In genomic region chr6:13613029-13613594, GRCh38 we compare ENCODE assay signal across 19 cellular contexts. TPM values are rescaled to one million over a fixed set of nuclear protein-coding genes. Genes with fewer than 3 reads are reported as not detected.
DNase-seq lines count a peak whose midpoint lies in the region; ATAC-seq and TF ChIP-seq lines count a peak whose summit lies in the region.
"Had no signal": no experiment of that assay in that cellular context is flagged by ENCODE, and none has a peak within 500 bp of the region (broad histone marks: within the 10 kb centered on the region; RNA-seq: fewer than 3 reads in every experiment).

No MANE protein-coding gene starts in this region.

- H3K27me3 ChIP-seq in CD4-positive, CD25-positive, alpha-beta regulatory T cell (ENCODE audit: control insufficient read depth, insufficient read depth, low read length), result no peaks in the 10 kb centered on the region
- no peaks in the 10 kb centered on the region for H3K27me3 ChIP-seq in DOHH2 (ENCODE audit: control insufficient read depth, low read length)
- H3K27me3 ChIP-seq: heart right ventricle, MG63, vagina had no signal

- H3K4me3 Mint-ChIP-seq in CD4-positive, CD25-positive, alpha-beta regulatory T cell, result peak overlapping the region; percentile 43 to 99 (median 95)
- H3K4me3 Mint-ChIP-seq in immature natural killer cell, result peak overlapping the region in 3 of 5 donors; percentile 10 to 96 (median 67)

- H3K9me3 ChIP-seq in CD4-positive, CD25-positive, alpha-beta regulatory T cell (ENCODE audit: control insufficient read depth in 2 of 2, low read length in 2 of 2), result no peaks in the 10 kb centered on the region
- H3K9me3 ChIP-seq in DOHH2 (ENCODE audit: control insufficient read depth, insufficient read depth, low read length), result no peaks in the 10 kb centered on the region
- H3K9me3 ChIP-seq: heart right ventricle, MG63, vagina had no signal

- H3K4me3 ChIP-seq in CD4-positive, CD25-positive, alpha-beta regulatory T cell (ENCODE audit: low read depth, low read length), result no peak overlapping the region
- peak overlapping the region; percentile 99 for H3K4me3 ChIP-seq in DOHH2 (ENCODE audit: low read length)
- H3K4me3 ChIP-seq: coronary artery, heart right ventricle, vagina had no signal

- no peaks in the 10 kb centered on the region for H3K9me2 ChIP-seq in DOHH2 (replicated peaks; ENCODE audit: control insufficient read depth, low read length)

- H3K4me2 ChIP-seq in DOHH2 (ENCODE audit: low read length), result peak overlapping the region; percentile 83

- TF ChIP-seq CTCF in DOHH2 (IDR thresholded peaks at IDR 0.05; ENCODE audit: low read depth, low read length, poor library complexity, severe bottlenecking), result peak; percentile 7

- peaks cover 8% of the 10 kb centered on the region for H3K36me3 ChIP-seq in CD4-positive, CD25-positive, alpha-beta regulatory T cell (ENCODE audit: control insufficient read depth, insufficient read depth, low read length)
- peaks cover 33% of the 10 kb centered on the region for H3K36me3 ChIP-seq in DOHH2 (ENCODE audit: control insufficient read depth, low read length)
- H3K36me3 ChIP-seq: vagina had no signal

- no peaks in the 10 kb centered on the region for H3K9me3 Mint-ChIP-seq in CD4-positive, CD25-positive, alpha-beta regulatory T cell
- H3K9me3 Mint-ChIP-seq in immature natural killer cell, result no peaks in the 10 kb centered on the region
- H3K9me3 Mint-ChIP-seq: CD8-positive, alpha-beta T cell had no signal

- in situ Hi-C loops in G401 (cut with HindIII; ENCODE audit: low sequenced_read_pairs), result no loop called here

- no peak overlapping the region for H3K27ac ChIP-seq in CD4-positive, CD25-positive, alpha-beta regulatory T cell (ENCODE audit: insufficient read depth, low read length, poor library complexity, severe bottlenecking)
- H3K27ac ChIP-seq in DOHH2 (ENCODE audit: low read depth, low read length), result peak overlapping the region; percentile 71
- H3K27ac ChIP-seq: coronary artery, vagina, VCaP had no signal

- peaks cover 10% of the 10 kb centered on the region; the same call in 1 of the 2 replicates for H4K20me1 ChIP-seq in DOHH2 (ENCODE audit: control insufficient read depth, insufficient read depth, low read depth, low read length)

- no peak for DNase-seq in CD4-positive, CD25-positive, alpha-beta regulatory T cell
- DNase-seq in RPMI8226 (peak; percentile 69), immature natural killer cell (no peak), G401 (ENCODE audit: low spot score) (no peak)
- DNase-seq: activated CD8-positive, alpha-beta memory T cell treated with anti-CD3 and anti-CD28 coated beads, Interleukin-2, amount 50 U/mL, for 4 hours; amygdala; CD8-positive, alpha-beta T cell; GF-D8; heart right ventricle; MG63; NCI-H2107; NK-92 treated with Interleukin-12 subunit alpha and Interleukin-12 subunit beta, amount 100 ng/mL, for 24 hours; stimulated activated CD4-positive, alpha-beta T cell treated with anti-CD3 and anti-CD28 coated beads, Interleukin-2, amount 100 ng/mL, for 48 hours had no signal

- peak overlapping the region in 1 of 3 donors; percentile 97 for H3K27ac Mint-ChIP-seq in CD4-positive, CD25-positive, alpha-beta regulatory T cell
- no peak overlapping the region for H3K27ac Mint-ChIP-seq in immature natural killer cell

- H3K4me1 ChIP-seq in CD4-positive, CD25-positive, alpha-beta regulatory T cell (ENCODE audit: control insufficient read depth, insufficient read depth, low read length, poor library complexity, severe bottlenecking), result peaks cover 26% of the 10 kb centered on the region
- peaks cover 54% of the 10 kb centered on the region for H3K4me1 ChIP-seq in DOHH2 (ENCODE audit: control insufficient read depth, low read length)

- H3K27me3 Mint-ChIP-seq in CD4-positive, CD25-positive, alpha-beta regulatory T cell, result no peaks in the 10 kb centered on the region
- H3K27me3 Mint-ChIP-seq in immature natural killer cell (ENCODE audit: low read depth in 3 of 3), result peaks cover 3 to 13% (median 9%) of the 10 kb centered on the region in 3 donors

- no peak for ATAC-seq in CD4-positive, CD25-positive, alpha-beta regulatory T cell (ENCODE audit: low read depth in 2 of 2)
- no peak for ATAC-seq in GM18519 (IDR thresholded peaks at IDR 0.05; ENCODE audit: low FRiP score, unreplicated experiment)
- ATAC-seq in GM18867 (IDR thresholded peaks at IDR 0.05; ENCODE audit: unreplicated experiment), result no peak
- ATAC-seq: CD8-positive, alpha-beta T cell; heart right ventricle had no signal

- peaks cover 24% of the 10 kb centered on the region for H3F3A ChIP-seq in DOHH2 (ENCODE audit: control insufficient read depth, insufficient read depth)

- H3K4me1 Mint-ChIP-seq in CD4-positive, CD25-positive, alpha-beta regulatory T cell, result peaks cover 20 to 52% (median 35%) of the 10 kb centered on the region in 4 donors
- H3K4me1 Mint-ChIP-seq in immature natural killer cell, result peaks cover 33 to 44% of the 10 kb centered on the region in 2 donors

- H3K36me3 Mint-ChIP-seq in CD4-positive, CD25-positive, alpha-beta regulatory T cell, result peaks cover 14% of the 10 kb centered on the region
- H3K36me3 Mint-ChIP-seq in immature natural killer cell, result peaks cover 5 to 18% (median 8%) of the 10 kb centered on the region in 3 donors

- peaks cover 55% of the 10 kb centered on the region for H3K79me2 ChIP-seq in DOHH2 (ENCODE audit: control insufficient read depth, low read length)

RNA-seq across cellular contexts. Expression of gene NOL7, which starts 2.0 kb away (rescaled TPM):
- total RNA-seq in CD4-positive, CD25-positive, alpha-beta regulatory T cell, result 50.2 TPM
- polyA plus RNA-seq in CD4-positive, CD25-positive, alpha-beta regulatory T cell, result 100 to 1,000 TPM; 127 to 145 (median 130) TPM
- 10 to 100 TPM; 57.0 to 92.2 (median 65.1) TPM for polyA plus RNA-seq in immature natural killer cell
- 114 and 117 TPM in 2 replicates for total RNA-seq in G401 (2014; rRNA removed; shearing (Covaris generic))

RNA-seq across cellular contexts. Expression of gene SIRT5, which starts 38.7 kb away (rescaled TPM):
- 8.2 TPM for total RNA-seq in CD4-positive, CD25-positive, alpha-beta regulatory T cell
- polyA plus RNA-seq in CD4-positive, CD25-positive, alpha-beta regulatory T cell, result 10 to 100 TPM in 3 of 4 donors, 1 to 10 TPM in 1; 9.7 to 12.5 (median 11.2) TPM
- polyA plus RNA-seq in immature natural killer cell, result 10 to 100 TPM in 2 of 3 donors, 1 to 10 TPM in 1; 7.5 to 12.3 (median 11.2) TPM
- total RNA-seq in G401 (2014; rRNA removed; shearing (Covaris generic)), result 9.7 and 13.9 TPM in 2 replicates
